Comparison of ENCODE assay signal across 15 cellular contexts in the genomic region with DNA sequence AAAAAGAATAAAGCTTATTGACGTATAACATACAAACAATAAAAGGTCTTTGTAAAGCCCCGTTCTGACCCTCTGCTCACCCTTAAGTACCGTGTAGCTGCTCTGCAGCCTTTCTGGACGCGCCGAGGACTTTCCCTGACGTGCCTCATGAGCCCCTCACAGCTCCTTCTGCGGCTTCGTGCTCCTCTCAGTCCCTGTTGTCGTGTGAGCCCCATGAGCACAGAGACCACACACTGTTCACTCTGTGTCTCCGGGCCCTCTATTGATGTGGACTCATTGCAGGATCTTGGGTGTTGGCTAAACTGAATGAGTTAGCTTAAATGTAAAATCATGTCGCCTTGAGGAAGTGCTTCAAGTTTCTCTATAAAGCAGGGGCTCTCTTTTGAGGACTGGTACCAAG. TPM values are rescaled to one million over a fixed set of nuclear protein-coding genes. Genes with fewer than 3 reads are reported as not detected.
"Had no signal": no experiment of that assay in that cellular context is flagged by ENCODE, and none has a peak within 500 bp of the region (broad histone marks: within the 10 kb centered on the region; RNA-seq: fewer than 3 reads in every experiment).

No MANE protein-coding gene starts in this region.

- H3K4me1 Mint-ChIP-seq: activated T-helper 17 cell treated with anti-CD3 and anti-CD28 coated beads, Interleukin-2, amount 50 U/mL, for 72 hours had no signal

- ATAC-seq: activated T-helper 17 cell treated with anti-CD3 and anti-CD28 coated beads, Interleukin-2, amount 50 U/mL, for 72 hours; natural killer cell; stimulated activated naive B cell treated with anti-CD40 and anti-IgM and Interleukin-4, amounts not matched to agents 10 μg/mL and 1 μg/mL and 100 μg/mL, for 72 hours had no signal

- DNase-seq: activated naive CD4-positive, alpha-beta T cell treated with Interleukin-2 at 50 U/mL for 16 hours; activated T-cell treated with anti-CD3 and anti-CD28 coated beads, Interleukin-2, amount 50 U/mL, for 1 hour; cerebellar nuclear complex; effector CD8-positive, alpha-beta T cell; mesenchymal stem cell; natural killer cell; posterior cingulate gyrus; retina; spleen; stimulated activated CD4-positive, alpha-beta T cell treated with anti-CD3 and anti-CD28 coated beads, Interleukin-4, amount 100 ng/mL, for 4 hours; stimulated activated naive B cell treated with anti-CD40 and anti-IgM and Interleukin-4, amounts not matched to agents 10 μg/mL and 1 μg/mL and 100 μg/mL, for 72 hours; SW 1271; T-helper 9 cell; thyroid gland had no signal

- H3K9me3 Mint-ChIP-seq: activated T-helper 17 cell treated with anti-CD3 and anti-CD28 coated beads, Interleukin-2, amount 50 U/mL, for 72 hours; natural killer cell; stimulated activated naive B cell treated with anti-CD40 and anti-IgM and Interleukin-4, amounts not matched to agents 10 μg/mL and 1 μg/mL and 100 μg/mL, for 72 hours had no signal

- H3K4me3 Mint-ChIP-seq: activated T-helper 17 cell treated with anti-CD3 and anti-CD28 coated beads, Interleukin-2, amount 50 U/mL, for 72 hours; natural killer cell; stimulated activated naive B cell treated with anti-CD40 and anti-IgM and Interleukin-4, amounts not matched to agents 10 μg/mL and 1 μg/mL and 100 μg/mL, for 72 hours had no signal

- H3K27ac Mint-ChIP-seq: activated T-helper 17 cell treated with anti-CD3 and anti-CD28 coated beads, Interleukin-2, amount 50 U/mL, for 72 hours; stimulated activated naive B cell treated with anti-CD40 and anti-IgM and Interleukin-4, amounts not matched to agents 10 μg/mL and 1 μg/mL and 100 μg/mL, for 72 hours had no signal

- H3K27me3 Mint-ChIP-seq: activated T-helper 17 cell treated with anti-CD3 and anti-CD28 coated beads, Interleukin-2, amount 50 U/mL, for 72 hours; stimulated activated naive B cell treated with anti-CD40 and anti-IgM and Interleukin-4, amounts not matched to agents 10 μg/mL and 1 μg/mL and 100 μg/mL, for 72 hours had no signal

RNA-seq across cellular contexts. Expression of a gene that starts 43.6 kb away (rescaled TPM):
- total RNA-seq: activated T-helper 17 cell treated with anti-CD3 and anti-CD28 coated beads, Interleukin-2, amount 50 U/mL, for 72 hours had no signal
